ENCODE assay signal across 19 cellular contexts in genomic region chr9:95588724-95589282, GRCh38.
A peak's percentile ranks its signal among the peaks of the same experiment; 100 is the strongest.
DNase-seq lines count a peak whose midpoint lies in the region; ATAC-seq, FAIRE-seq and TF ChIP-seq lines count a peak whose summit lies in the region.
"Had no signal": no experiment of that assay in that cellular context is flagged by ENCODE, and none has a peak within 500 bp of the region (broad histone marks: within the 10 kb centered on the region; RNA-seq: fewer than 3 reads in every experiment).

No MANE protein-coding gene starts in this region.

- no peak for FAIRE-seq in RCC 7860 (lab: Jason Lieb, UNC)
- FAIRE-seq: GM12878, HTR-8/SVneo had no signal

- DNase-seq in RCC 7860 (ENCODE audit: low spot score) (peak; percentile 17), kidney epithelial cell (ENCODE audit: low read depth) (peak; percentile 61), right lobe of liver (peak in 1 of 3 donors; percentile 40), posterior cingulate gyrus (no peak), sigmoid colon (no peak), mucosa of gallbladder (ENCODE audit: low spot score) (no peak), NCI-H1436 (lab: John Stamatoyannopoulos, UW) (no peak)
- DNase-seq: CD4-positive, CD25-positive, alpha-beta regulatory T cell; DMS79 treated with DMSO at 0.1 percent for 48 hours; H9; HFFc6; MV-4-11; NCI-H1105 treated with DMSO at 0.1 percent for 48 hours; NCI-H1694; NCI-H446; NCI-H526 had no signal

- H3K27me3 ChIP-seq in kidney epithelial cell (ENCODE audit: control insufficient read depth, insufficient read depth, low read length) (no peaks in the 10 kb centered on the region), right lobe of liver (no peaks in the 10 kb centered on the region), sigmoid colon (no peaks in the 10 kb centered on the region)

- WGBS in right lobe of liver (ENCODE audit: insufficient coverage, low coverage, low lambda C conversion rate, missing lambda C conversion rate): 29% methylated on average over 5 of the region's 5 CpGs
- 77 to 84% methylated on average over 5 of the region's 5 CpGs for WGBS in sigmoid colon, 2 donors

- H3K36me3 ChIP-seq in kidney epithelial cell (ENCODE audit: control insufficient read depth, insufficient read depth, low read length) (no peaks in the 10 kb centered on the region), right lobe of liver (no peaks in the 10 kb centered on the region), sigmoid colon (no peaks in the 10 kb centered on the region)

- no peaks in the 10 kb centered on the region for H3K9me3 ChIP-seq in right lobe of liver
- no peaks in the 10 kb centered on the region for H3K9me3 ChIP-seq in sigmoid colon

- TF ChIP-seq CTCF in kidney epithelial cell (IDR thresholded peaks at IDR 0.05; ENCODE audit: insufficient read depth, low read length, poor library complexity, severe bottlenecking): no peak
- TF ChIP-seq CTCF in right lobe of liver (IDR thresholded peaks at IDR 0.05): no peak
- no peak for TF ChIP-seq CTCF in sigmoid colon (IDR thresholded peaks at IDR 0.05)

- no peak overlapping the region for H3K4me3 ChIP-seq in kidney epithelial cell (ENCODE audit: low read depth, low read length)
- no peak overlapping the region for H3K4me3 ChIP-seq in right lobe of liver
- H3K4me3 ChIP-seq in sigmoid colon: no peak overlapping the region
- H3K4me3 ChIP-seq: GM12878 had no signal

- peaks cover 0 to 18% (median 6%) of the 10 kb centered on the region in 4 donors for H3K4me1 ChIP-seq in right lobe of liver
- H3K4me1 ChIP-seq in sigmoid colon: no peaks in the 10 kb centered on the region

- H3K27ac ChIP-seq in right lobe of liver: peak overlapping the region in 1 of 3 donors; percentile 27
- H3K27ac ChIP-seq in sigmoid colon: no peak overlapping the region

- intact Hi-C loops in right lobe of liver (cut with DNase I) (no loop called here), posterior cingulate gyrus (cut with DNase I) (no loop called here), sigmoid colon (cut with DNase I) (no loop called here)

- TF ChIP-seq POLR2A in right lobe of liver (IDR thresholded peaks at IDR 0.05) (no peak), sigmoid colon (IDR thresholded peaks at IDR 0.05) (no peak)

- TF ChIP-seq EP300 in sigmoid colon (IDR thresholded peaks at IDR 0.05): no peak

- ATAC-seq in right lobe of liver: peak; percentile 86 to 96 (median 88)
- ATAC-seq: GM12878, Right ventricle myocardium inferior had no signal

Comparison
In these comparisons a context has a peak if more than half of its experiments do, and no peak if none do; other contexts are left out.
1. DNase-seq: peak in RCC 7860 (single experiment) and kidney epithelial cell (single experiment); none in posterior cingulate gyrus (0 of 10), sigmoid colon (single experiment), mucosa of gallbladder (single experiment) and NCI-H1436 (single experiment).